In the genomic region with DNA sequence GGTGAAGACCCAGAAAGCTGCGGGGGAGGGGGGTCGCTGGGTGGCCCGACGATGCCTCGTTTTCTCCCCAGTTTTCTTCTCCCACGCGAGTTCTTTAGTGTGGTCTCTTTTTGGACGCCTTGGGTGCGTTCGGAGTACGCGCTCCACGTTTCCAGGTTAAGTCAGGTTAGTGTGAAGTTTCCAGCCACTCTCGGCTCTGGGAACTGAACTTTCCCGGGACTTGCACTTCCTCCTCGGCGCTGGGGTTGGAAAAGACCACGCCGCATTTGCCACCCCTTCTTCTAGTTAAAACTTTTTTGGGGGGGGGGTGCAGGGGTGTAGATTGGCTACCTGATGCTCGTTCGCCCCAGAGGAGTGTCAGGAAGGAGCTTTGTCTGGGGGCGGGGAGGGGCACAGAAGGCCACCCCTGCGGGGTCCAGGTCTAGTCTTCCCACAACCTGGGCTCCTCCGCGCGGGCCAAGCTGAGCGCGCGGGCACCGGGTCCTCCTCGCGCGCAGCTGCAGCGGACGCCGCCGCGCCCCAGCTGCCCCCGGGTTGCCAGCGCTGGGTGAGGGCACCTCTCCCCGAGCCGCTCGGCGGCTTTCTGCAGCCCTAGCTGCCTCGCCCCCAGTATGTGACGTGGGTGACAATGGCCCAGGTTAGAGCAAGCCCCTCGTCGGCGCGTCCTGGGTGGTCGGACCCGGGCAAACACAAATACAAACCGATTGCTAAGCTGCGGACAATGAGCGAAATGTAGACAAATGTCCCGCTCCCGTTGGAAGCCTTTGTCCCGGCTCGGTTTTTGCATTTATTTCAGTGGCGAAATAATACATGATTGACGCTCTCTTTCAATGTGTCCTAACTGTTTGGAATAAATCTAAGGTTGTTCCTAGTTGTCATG, we compare ENCODE assay signal across 15 cellular contexts. TPM values are rescaled to one million over a fixed set of nuclear protein-coding genes. Genes with fewer than 3 reads are reported as not detected.
DNase-seq lines count a peak whose midpoint lies in the region; ATAC-seq and TF ChIP-seq lines count a peak whose summit lies in the region.
"Had no signal": no experiment of that assay in that cellular context is flagged by ENCODE, and none has a peak within 500 bp of the region (broad histone marks: within the 10 kb centered on the region; RNA-seq: fewer than 3 reads in every experiment).

No MANE protein-coding gene starts in this region.

- H3K9me3 Mint-ChIP-seq in MCF 10A (ENCODE audit: unreplicated experiment) (no peaks in the 10 kb centered on the region), type B pancreatic cell (no peaks in the 10 kb centered on the region)
- H3K9me3 Mint-ChIP-seq in central memory CD8-positive, alpha-beta T cell, result no peaks in the 10 kb centered on the region

- DNase-seq in mammary epithelial cell, result no peak
- no peak for DNase-seq in MCF 10A (ENCODE audit: unreplicated experiment)
- no peak for DNase-seq in central memory CD8-positive, alpha-beta T cell (ENCODE audit: low spot score in 2 of 2)
- DNase-seq in type B pancreatic cell (ENCODE audit: extremely low spot score, unreplicated experiment), result peak; percentile 66
- DNase-seq in KG1 (lab: John Stamatoyannopoulos, UW), result no peak
- DNase-seq: activated CD4-positive, alpha-beta T cell treated with anti-CD3 and anti-CD28 coated beads, Interleukin-2, amount 50 U/mL, for 48 hours; adrenal gland; NCI-H526 treated with DMSO at 0.1 percent for 48 hours; SIG-M5; stimulated activated CD4-positive, alpha-beta T cell treated with anti-CD3 and anti-CD28 coated beads, Interleukin-4, amount 100 ng/mL, for 1 hour; testis had no signal

- TF ChIP-seq CTCF in mammary epithelial cell (conservative IDR thresholded peaks at IDR 0.05 in 1 of 2, IDR thresholded peaks at IDR 0.05 in 1 of 2; ENCODE audit: extremely low read depth in 1 of 2, insufficient read depth in 1 of 2, low read depth in 1 of 2, low read length in 2 of 2) (no peak), MCF 10A (IDR thresholded peaks at IDR 0.05; ENCODE audit: unreplicated experiment) (no peak), type B pancreatic cell (conservative IDR thresholded peaks at IDR 0.05) (no peak)

- H3K4me1 ChIP-seq in mammary epithelial cell (ENCODE audit: insufficient read depth, low read length) (peaks cover 12% of the 10 kb centered on the region), mucosa of stomach (ENCODE audit: control insufficient read depth, insufficient read depth, low read length) (peaks cover 10% of the 10 kb centered on the region)

- no peak overlapping the region for H3K9ac ChIP-seq in mammary epithelial cell (ENCODE audit: insufficient read depth, low read length)
- peak overlapping the region; percentile 28 for H3K9ac ChIP-seq in mucosa of stomach (ENCODE audit: low read length)

- no peak overlapping the region for H3K4me3 ChIP-seq in mammary epithelial cell (replicated peaks in 1 of 3; ENCODE audit: insufficient read depth in 1 of 3, low read depth in 2 of 3, low read length in 3 of 3)
- H3K4me3 ChIP-seq in mucosa of stomach (ENCODE audit: low read length), result no peak overlapping the region
- H3K4me3 ChIP-seq: adrenal gland, testis had no signal

- H3K36me3 Mint-ChIP-seq in MCF 10A (ENCODE audit: insufficient read depth, unreplicated experiment) (no peaks in the 10 kb centered on the region), type B pancreatic cell (no peaks in the 10 kb centered on the region)
- H3K36me3 Mint-ChIP-seq in central memory CD8-positive, alpha-beta T cell (ENCODE audit: insufficient read depth), result peaks cover 5% of the 10 kb centered on the region

- H4K20me1 ChIP-seq in mammary epithelial cell (ENCODE audit: insufficient read depth, low read length), result no peaks in the 10 kb centered on the region

- peaks cover 5% of the 10 kb centered on the region for H3K4me1 Mint-ChIP-seq in MCF 10A (ENCODE audit: insufficient read depth, unreplicated experiment)
- H3K4me1 Mint-ChIP-seq in central memory CD8-positive, alpha-beta T cell, result peaks cover 18% of the 10 kb centered on the region
- H3K4me1 Mint-ChIP-seq in type B pancreatic cell (ENCODE audit: unreplicated experiment), result peaks cover 12% of the 10 kb centered on the region

- ATAC-seq in central memory CD8-positive, alpha-beta T cell (replicated peaks; ENCODE audit: extremely low read depth, poor library complexity, severe bottlenecking), result no peak
- ATAC-seq in GM21737 (IDR thresholded peaks at IDR 0.05; ENCODE audit: unreplicated experiment) (no peak), HG03097 (IDR thresholded peaks at IDR 0.05; ENCODE audit: low FRiP score, unreplicated experiment) (no peak)

- peaks cover 51% of the 10 kb centered on the region for H3K27me3 Mint-ChIP-seq in MCF 10A (ENCODE audit: insufficient read depth, unreplicated experiment)
- peaks cover 91% of the 10 kb centered on the region for H3K27me3 Mint-ChIP-seq in central memory CD8-positive, alpha-beta T cell
- peaks cover 96% of the 10 kb centered on the region for H3K27me3 Mint-ChIP-seq in type B pancreatic cell

- H3K36me3 ChIP-seq in mammary epithelial cell (ENCODE audit: insufficient read depth, low read length) (no peaks in the 10 kb centered on the region), mucosa of stomach (ENCODE audit: control insufficient read depth, insufficient read depth, low read length) (no peaks in the 10 kb centered on the region)
- H3K36me3 ChIP-seq: adrenal gland had no signal

- H3K4me3 Mint-ChIP-seq in MCF 10A (ENCODE audit: unreplicated experiment) (no peak overlapping the region), type B pancreatic cell (peak overlapping the region; percentile 67)
- no peak overlapping the region for H3K4me3 Mint-ChIP-seq in central memory CD8-positive, alpha-beta T cell

- CTCF ChIA-PET in mammary epithelial cell (lab: Charles Lee; ENCODE audit: low non-redundant PET), result no interaction called here
- CTCF ChIA-PET in MCF 10A (lab: Yijun Ruan, JAX), result interaction anchor here (0.6 to 1.7 kb wide), 10 partner anchors 8 to 874 kb away, joined by 3 to 7 read pairs (median 3); no protein-coding TSS in a partner anchor

- H3K27ac Mint-ChIP-seq in MCF 10A (ENCODE audit: low read depth, unreplicated experiment) (no peak overlapping the region), type B pancreatic cell (peak overlapping the region; percentile 75)
- peak overlapping the region; percentile 62 for H3K27ac Mint-ChIP-seq in central memory CD8-positive, alpha-beta T cell (ENCODE audit: low read depth)

- dilution Hi-C loops in mammary epithelial cell (cut with HindIII; ENCODE audit: low sequenced_read_pairs), result no loop called here

- POLR2A ChIA-PET in MCF 10A (lab: Yijun Ruan, JAX), result no interaction called here

- H3K4me2 ChIP-seq in mammary epithelial cell (ENCODE audit: insufficient read depth, low read depth, low read length), result peak overlapping the region; percentile 16

- H3K9me3 ChIP-seq in mammary epithelial cell (replicated peaks; ENCODE audit: insufficient read depth, low read length) (no peaks in the 10 kb centered on the region), mucosa of stomach (ENCODE audit: control insufficient read depth, low read length) (no peaks in the 10 kb centered on the region)
- H3K9me3 ChIP-seq: adrenal gland, testis had no signal

- no peaks in the 10 kb centered on the region for H3K79me2 ChIP-seq in mammary epithelial cell (ENCODE audit: insufficient read depth, low read length)

- no peak overlapping the region for H3K27ac ChIP-seq in mammary epithelial cell (ENCODE audit: insufficient read depth, low read depth, low read length)
- H3K27ac ChIP-seq: adrenal gland, testis had no signal

- H2AFZ ChIP-seq in mammary epithelial cell (ENCODE audit: low read depth, low read length), result no peak overlapping the region

- intact Hi-C loops in mammary epithelial cell (cut with micrococcal nuclease), result no loop called here
- intact Hi-C loops in MCF 10A (cut with micrococcal nuclease), result no loop called here

- BruUV-seq in mammary epithelial cell (replicated peaks; lab: Mats Ljungman, UMichigan) (no TSS peak), MCF 10A (replicated peaks; lab: Mats Ljungman, UMichigan) (no TSS peak)

- in situ Hi-C loops in mammary epithelial cell (cut with MboI; ENCODE audit: low sequenced_read_pairs in 2 of 2), result no loop called here

- 8% methylated on average over 28 of the region's 61 CpGs for WGBS in mammary epithelial cell (ENCODE audit: low coverage, missing lambda C conversion rate)

- H3K27me3 ChIP-seq in mammary epithelial cell (ENCODE audit: insufficient read depth, low read length) (peaks cover 82% of the 10 kb centered on the region), mucosa of stomach (ENCODE audit: control insufficient read depth, insufficient read depth, low read length) (peaks cover 91% of the 10 kb centered on the region)

RNA-seq across cellular contexts. Expression of a gene that starts 1.7 kb away (rescaled TPM):
- total RNA-seq in mammary epithelial cell (not detected), MCF 10A (2022) (not detected in 2 replicates), type B pancreatic cell (ENCODE audit: low replicate concordance) (6.0 and 15.4 TPM in 2 replicates)
- not detected for polyA plus RNA-seq in mammary epithelial cell
- polyA minus RNA-seq in mammary epithelial cell, result not detected
- total RNA-seq: adrenal gland, epithelial cell of proximal tubule had no signal
- polyA plus RNA-seq: adrenal gland had no signal
